In genomic region chr2:67829470-67829869, GRCh38 we compare ENCODE assay signal across 21 cellular contexts.
"Had no signal": no experiment of that assay in that cellular context is flagged by ENCODE, and none has a peak within 500 bp of the region (broad histone marks: within the 10 kb centered on the region; RNA-seq: fewer than 3 reads in every experiment).

No MANE protein-coding gene starts in this region.

- H3K4me3 ChIP-seq: coronary artery, dorsolateral prefrontal cortex, esophagus squamous epithelium, gastrocnemius medialis, heart right ventricle, left lung, lower lobe of right lung, mucosa of descending colon had no signal

- H3K9me3 ChIP-seq: esophagus squamous epithelium, gastrocnemius medialis, heart right ventricle, left lung, lower lobe of right lung, mucosa of descending colon had no signal

- H3K4me1 ChIP-seq: esophagus squamous epithelium, gastrocnemius medialis, heart right ventricle, left lung had no signal

- H3K27ac ChIP-seq: coronary artery, dorsolateral prefrontal cortex, esophagus squamous epithelium, gastrocnemius medialis, heart right ventricle, left lung, lower lobe of right lung had no signal

- H3K27me3 ChIP-seq: esophagus squamous epithelium, gastrocnemius medialis, heart right ventricle, left lung had no signal

- DNase-seq: dermis blood vessel endothelial cell; dorsolateral prefrontal cortex; effector CD4-positive, alpha-beta T cell; effector memory CD4-positive, alpha-beta T cell; esophagus squamous epithelium; foreskin fibroblast; foreskin melanocyte; gastrocnemius medialis; glutamatergic neuron; head of caudate nucleus; heart right ventricle; hippocampal formation; left cardiac atrium; left lung; left ventricle myocardium superior; lower lobe of right lung; mesenchymal stem cell; mucosa of descending colon; naive B cell; naive thymus-derived CD8-positive, alpha-beta T cell had no signal

- H3K36me3 ChIP-seq: esophagus squamous epithelium, gastrocnemius medialis, heart right ventricle, left lung, lower lobe of right lung had no signal

- ATAC-seq: gastrocnemius medialis; heart right ventricle; left cardiac atrium; left lung; left ventricle myocardium superior; lower lobe of right lung; mucosa of descending colon; naive thymus-derived CD8-positive, alpha-beta T cell had no signal
